In the genomic region with DNA sequence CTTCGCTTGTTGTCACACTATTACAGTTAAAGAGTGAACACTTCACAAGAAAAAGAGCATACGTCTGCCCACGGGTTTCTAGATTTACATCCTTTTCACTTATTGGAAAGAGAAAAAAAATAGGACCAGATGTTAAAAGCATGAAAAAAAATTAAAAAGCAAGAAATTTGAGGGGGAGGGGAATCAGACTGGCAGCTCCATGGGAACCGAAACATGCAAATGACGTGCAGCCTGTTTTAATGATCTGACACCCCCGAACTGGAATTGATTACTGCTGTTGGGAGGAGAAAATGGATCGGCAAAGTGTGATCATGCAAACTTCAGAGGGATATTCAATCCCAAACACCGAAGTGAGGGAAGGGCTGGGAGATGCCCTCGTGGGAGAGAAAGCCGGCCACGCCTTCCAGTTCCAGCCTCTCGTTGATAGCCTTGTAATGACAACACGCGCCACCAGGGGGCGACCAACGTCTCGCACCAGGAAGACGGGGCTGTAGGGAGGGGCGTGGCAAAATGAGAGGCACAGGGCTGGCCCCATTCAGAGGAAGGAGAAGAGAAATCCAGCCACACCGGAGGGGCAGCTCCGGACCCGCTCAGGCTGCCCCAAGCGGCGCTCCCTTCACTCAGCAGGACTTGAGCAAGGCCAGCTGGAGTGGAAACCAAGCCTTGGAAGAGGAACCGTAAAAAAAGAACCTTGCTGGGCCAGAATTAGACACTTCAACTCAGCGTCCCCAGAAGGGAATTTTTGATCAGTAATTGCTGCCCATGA, we compare ENCODE assay signal across 9 cellular contexts. TPM values are rescaled to one million over a fixed set of nuclear protein-coding genes. Genes with fewer than 3 reads are reported as not detected.
A peak's percentile ranks its signal among the peaks of the same experiment; 100 is the strongest.
DNase-seq lines count a peak whose midpoint lies in the region; ATAC-seq, FAIRE-seq and TF ChIP-seq lines count a peak whose summit lies in the region.
"Had no signal": no experiment of that assay in that cellular context is flagged by ENCODE, and none has a peak within 500 bp of the region (broad histone marks: within the 10 kb centered on the region; RNA-seq: fewer than 3 reads in every experiment).

No MANE protein-coding gene starts in this region.

- peak; percentile 97 for ATAC-seq in GM21423 (IDR thresholded peaks at IDR 0.05; ENCODE audit: unreplicated experiment)

- H3K4me3 ChIP-seq in NT2/D1 (ENCODE audit: insufficient read length, low read depth) = no peak overlapping the region

- peak; percentile 88 for DNase-seq in D721Med (ENCODE audit: insufficient read length, low spot score)
- DNase-seq in HT1080 (ENCODE audit: low read depth) = peak; percentile 87
- DNase-seq in NT2/D1 (ENCODE audit: low read depth, low spot score) = peak; percentile 98
- peak; percentile 69 for DNase-seq in activated CD8-positive, alpha-beta memory T cell treated with anti-CD3 and anti-CD28 coated beads, Interleukin-2, amount 50 U/mL, for 1 hour (ENCODE audit: extremely low read depth)
- DNase-seq in middle frontal gyrus (ENCODE audit: extremely low spot score, low spot score) = peak; percentile 53
- peak; percentile 88 to 91 for DNase-seq in stimulated activated CD8-positive, alpha-beta memory T cell treated with anti-CD3 and anti-CD28 coated beads, Interleukin-2, amount 100 ng/mL, for 48 hours (ENCODE audit: low read depth in 2 of 2)

- H3K4me1 ChIP-seq in NT2/D1 (ENCODE audit: insufficient read depth, insufficient read length) = no peaks in the 10 kb centered on the region

- peak; percentile 86 for TF ChIP-seq CTCF in D721Med (IDR thresholded peaks at IDR 0.05; ENCODE audit: insufficient read depth, missing control alignments)

- no peaks in the 10 kb centered on the region for H3K27me3 ChIP-seq in NT2/D1 (ENCODE audit: insufficient read depth, insufficient read length)

- FAIRE-seq in D721Med (lab: Jason Lieb, UNC) (no peak), endometrium (lab: Jason Lieb, UNC) (peak; percentile 80)

- no peaks in the 10 kb centered on the region for H3K36me3 ChIP-seq in NT2/D1 (ENCODE audit: insufficient read depth, insufficient read length, low read length)

- H3K9ac ChIP-seq in NT2/D1 (ENCODE audit: insufficient read length, low read depth) = peak overlapping the region; percentile 22

- no peaks in the 10 kb centered on the region for H3K9me3 ChIP-seq in NT2/D1 (ENCODE audit: insufficient read depth, low read length)

RNA-seq across cellular contexts. Expression of a gene that starts 53.8 kb away (rescaled TPM):
- 0.03 and 0.63 TPM in 2 replicates for total RNA-seq in HT1080 (2014; rRNA removed; shearing (Covaris generic))
- polyA plus RNA-seq in HT1080 (2015; cell fraction: cytosol; rRNA removed) = not detected in 2 replicates
- not detected in 2 replicates for polyA plus RNA-seq in HT1080 (2015; cell fraction: nucleus; rRNA removed)
- polyA plus RNA-seq: urinary bladder had no signal
